In genomic region chr11:4636136-4636535, GRCh38 we compare ENCODE assay signal across 11 cellular contexts. TPM values are rescaled to one million over a fixed set of nuclear protein-coding genes. Genes with fewer than 3 reads are reported as not detected.
DNase-seq lines count a peak whose midpoint lies in the region; ATAC-seq and TF ChIP-seq lines count a peak whose summit lies in the region.
"Had no signal": no experiment of that assay in that cellular context is flagged by ENCODE, and none has a peak within 500 bp of the region (broad histone marks: within the 10 kb centered on the region; RNA-seq: fewer than 3 reads in every experiment).

No MANE protein-coding gene starts in this region.

- DNase-seq in LNCaP clone FGC (ENCODE audit: low read depth) (peak; percentile 90), neural progenitor cell (ENCODE audit: low spot score) (no peak), left cardiac atrium (no peak), H9 (no peak)
- no peak for DNase-seq in effector memory CD4-positive, alpha-beta T cell

- H3K4me2 ChIP-seq in neural progenitor cell (no peak overlapping the region), H9 (ENCODE audit: insufficient read depth, insufficient read length, low read length) (no peak overlapping the region)

- H3K36me3 Mint-ChIP-seq in neural progenitor cell (no peaks in the 10 kb centered on the region), H9 (ENCODE audit: insufficient read depth in 1 of 3, low read depth in 3 of 3) (no peaks in the 10 kb centered on the region)
- H3K36me3 Mint-ChIP-seq: CD4-positive, alpha-beta memory T cell had no signal

- no peak overlapping the region for H3K27ac Mint-ChIP-seq in neural progenitor cell
- H3K27ac Mint-ChIP-seq in H9, result no peak overlapping the region
- H3K27ac Mint-ChIP-seq: CD4-positive, alpha-beta memory T cell had no signal

- H3K27me3 Mint-ChIP-seq in neural progenitor cell (ENCODE audit: insufficient read depth, low read depth) (no peaks in the 10 kb centered on the region), H9 (ENCODE audit: low read depth) (no peaks in the 10 kb centered on the region)

- no peaks in the 10 kb centered on the region for H3K36me3 ChIP-seq in neural progenitor cell
- H3K36me3 ChIP-seq in effector memory CD4-positive, alpha-beta T cell (ENCODE audit: control insufficient read depth, insufficient read depth, low read length), result no peaks in the 10 kb centered on the region

- no peak overlapping the region for H4K91ac ChIP-seq in H9 (ENCODE audit: insufficient read length, low read depth, low read length)

- no peak overlapping the region for H3K18ac ChIP-seq in H9 (ENCODE audit: insufficient read length, low read depth, low read length)

- H3K56ac ChIP-seq in H9 (ENCODE audit: insufficient read length, low read depth, low read length), result no peak overlapping the region

- H4K20me1 ChIP-seq in neural progenitor cell (ENCODE audit: low read depth) (no peaks in the 10 kb centered on the region), H9 (ENCODE audit: control insufficient read depth, insufficient read depth, insufficient read length) (no peaks in the 10 kb centered on the region)

- peak overlapping the region; percentile 94 for H2AFZ ChIP-seq in neural progenitor cell (replicated peaks)
- no peak overlapping the region for H2AFZ ChIP-seq in H9 (ENCODE audit: low read length)
- H2AFZ ChIP-seq: GM23248 had no signal

- H3K79me1 ChIP-seq in H9 (ENCODE audit: insufficient read depth, low read depth, low read length, poor library complexity, severe bottlenecking), result no peaks in the 10 kb centered on the region

- H3K4ac ChIP-seq in H9 (ENCODE audit: low read depth, low read length), result no peak overlapping the region

- no peak overlapping the region for H3K14ac ChIP-seq in H9 (ENCODE audit: insufficient read depth, low read length)

- no peaks in the 10 kb centered on the region for H3K4me1 Mint-ChIP-seq in neural progenitor cell
- H3K4me1 Mint-ChIP-seq in H9, result peaks cover 0 to under 1% of the 10 kb centered on the region in 2 experiments; a peak in 2 of 4 replicates
- H3K4me1 Mint-ChIP-seq: CD4-positive, alpha-beta memory T cell had no signal

- no peak overlapping the region for H4K8ac ChIP-seq in H9 (replicated peaks; ENCODE audit: insufficient read length, low read depth, low read length)

- no CpG with 5 or more reads among the region's 2 CpGs for WGBS in H9 (ENCODE audit: extremely low coverage, insufficient read length, low lambda C conversion rate)

- H3K27me3 ChIP-seq in neural progenitor cell (peaks cover 11% of the 10 kb centered on the region), H9 (ENCODE audit: insufficient read depth, low read length) (no peaks in the 10 kb centered on the region)
- peaks cover 4% of the 10 kb centered on the region for H3K27me3 ChIP-seq in effector memory CD4-positive, alpha-beta T cell (replicated peaks; ENCODE audit: control insufficient read depth, insufficient read depth, low read length, poor library complexity, severe bottlenecking)

- H3K4me3 Mint-ChIP-seq in neural progenitor cell (no peak overlapping the region), H9 (no peak overlapping the region)
- H3K4me3 Mint-ChIP-seq: CD4-positive, alpha-beta memory T cell had no signal

- no peak overlapping the region for H2BK120ac ChIP-seq in H9 (ENCODE audit: low read depth, low read length, poor library complexity, severe bottlenecking)

- intact Hi-C loops in left cardiac atrium (cut with DNase I), result loop anchor here (2.0 to 5.0 kb wide), 3 partner anchors 191 to 366 kb away; no protein-coding TSS in a partner anchor

- H3K4me3 ChIP-seq in LNCaP clone FGC (ENCODE audit: low read depth, low read length) (no peak overlapping the region), neural progenitor cell (no peak overlapping the region)
- no peak overlapping the region for H3K4me3 ChIP-seq in effector memory CD4-positive, alpha-beta T cell (ENCODE audit: insufficient read depth, low read depth, low read length, poor library complexity, severe bottlenecking)
- H3K4me3 ChIP-seq: GM23248 had no signal

- H3K9me3 Mint-ChIP-seq in neural progenitor cell, result peaks cover 2% of the 10 kb centered on the region
- H3K9me3 Mint-ChIP-seq in H9, result peaks cover 0 to 5% of the 10 kb centered on the region in 2 experiments; a peak in 2 of 5 replicates

- H3K27ac ChIP-seq in VCaP (peak overlapping the region; percentile 92), neural progenitor cell (no peak overlapping the region), H9 (ENCODE audit: insufficient read length, low read depth, low read length) (no peak overlapping the region)
- H3K27ac ChIP-seq in effector memory CD4-positive, alpha-beta T cell (ENCODE audit: insufficient read depth, low read length, poor library complexity, severe bottlenecking), result no peak overlapping the region
- H3K27ac ChIP-seq: GM23248 had no signal

- H2BK20ac ChIP-seq in H9 (ENCODE audit: low read depth, low read length, poor library complexity, severe bottlenecking), result no peak overlapping the region

- H3K9me3 ChIP-seq in neural progenitor cell (ENCODE audit: low read depth) (no peaks in the 10 kb centered on the region), H9 (ENCODE audit: control insufficient read depth, low read depth, low read length) (no peaks in the 10 kb centered on the region)
- H3K9me3 ChIP-seq in effector memory CD4-positive, alpha-beta T cell (ENCODE audit: control insufficient read depth, low read length), result no peaks in the 10 kb centered on the region

- no peak overlapping the region for H3T11ph ChIP-seq in H9 (ENCODE audit: low read length)

- H3F3A ChIP-seq in neural progenitor cell (ENCODE audit: low read depth), result no peaks in the 10 kb centered on the region

- no peak overlapping the region for H2BK15ac ChIP-seq in H9 (ENCODE audit: low read depth, low read length)

- H2AK5ac ChIP-seq in H9 (ENCODE audit: insufficient read length, low read length), result no peak overlapping the region

- no peak overlapping the region for H3K23ac ChIP-seq in H9 (ENCODE audit: insufficient read length, low read depth, low read length)

- no peak for ATAC-seq in left cardiac atrium

- H3K4me1 ChIP-seq in neural progenitor cell (no peaks in the 10 kb centered on the region), H9 (ENCODE audit: insufficient read depth, low read length) (no peaks in the 10 kb centered on the region)
- H3K4me1 ChIP-seq in effector memory CD4-positive, alpha-beta T cell (ENCODE audit: control insufficient read depth, insufficient read depth, low read length, poor library complexity, severe bottlenecking), result no peaks in the 10 kb centered on the region

- H3K23me2 ChIP-seq in H9 (ENCODE audit: insufficient read length, low read depth, low read length, poor library complexity, severe bottlenecking), result no peaks in the 10 kb centered on the region

- no peak overlapping the region for H2BK12ac ChIP-seq in H9 (ENCODE audit: insufficient read length, low read depth, low read length)

- H3K79me2 ChIP-seq in neural progenitor cell (ENCODE audit: low read depth) (no peaks in the 10 kb centered on the region), H9 (ENCODE audit: insufficient read depth, low read length) (no peaks in the 10 kb centered on the region)

- H4K5ac ChIP-seq in H9 (ENCODE audit: insufficient read length, low read depth, low read length), result no peak overlapping the region

- no peak overlapping the region for H3K9ac ChIP-seq in neural progenitor cell
- H3K9ac ChIP-seq in H9 (ENCODE audit: extremely low read depth, insufficient read length, low read length), result no peak overlapping the region
- H3K9ac ChIP-seq: GM23248 had no signal

- no peak overlapping the region for H2BK5ac ChIP-seq in H9 (ENCODE audit: insufficient read length, low read length)

- TF ChIP-seq CTCF in LNCaP clone FGC (IDR thresholded peaks at IDR 0.05; ENCODE audit: control insufficient read depth, extremely low read depth, insufficient read depth) (no peak), VCaP (conservative IDR thresholded peaks at IDR 0.05) (no peak), neural progenitor cell (IDR thresholded peaks at IDR 0.05) (no peak), H9 (conservative IDR thresholded peaks at IDR 0.05) (no peak)

RNA-seq across cellular contexts. Expression of gene OR51D1, which starts 1.1 kb away (rescaled TPM):
- total RNA-seq in neural progenitor cell (ENCODE audit: low replicate concordance) (not detected in 2 replicates), left cardiac atrium (not detected), H9 (2021) (not detected in 2 replicates)
- total RNA-seq: A172; A673; Calu3; CD4-positive, alpha-beta memory T cell; GM23248 had no signal

RNA-seq across cellular contexts. Expression of gene OR51E1, which starts 7.6 kb away (rescaled TPM):
- total RNA-seq in neural progenitor cell (ENCODE audit: low replicate concordance), result not detected in 2 replicates
- total RNA-seq in left cardiac atrium, result under 1 TPM; 0.34 to 0.91 TPM
- total RNA-seq in H9 (2021), result not detected in 2 replicates
- total RNA-seq: A172; A673; Calu3; CD4-positive, alpha-beta memory T cell; GM23248 had no signal

RNA-seq across cellular contexts. Expression of gene TRIM68, which starts 28.1 kb away (rescaled TPM):
- total RNA-seq in neural progenitor cell (ENCODE audit: low replicate concordance), result 10.5 and 19.5 TPM in 2 replicates
- total RNA-seq in left cardiac atrium, result 10 to 100 TPM in 1 of 2 donors, 1 to 10 TPM in 1; 9.4 to 10.3 TPM
- total RNA-seq in H9 (2021), result 7.5 and 9.9 TPM in 2 replicates

RNA-seq across cellular contexts. Expression of gene OR52I1, which starts 42.3 kb away (rescaled TPM):
- not detected in 2 replicates for total RNA-seq in neural progenitor cell (ENCODE audit: low replicate concordance)
- not detected for total RNA-seq in left cardiac atrium
- total RNA-seq in H9 (2021), result not detected in 2 replicates
- total RNA-seq: A172; A673; Calu3; CD4-positive, alpha-beta memory T cell; GM23248 had no signal

RNA-seq across cellular contexts. Expression of gene OR52I2, which starts 54.6 kb away (rescaled TPM):
- total RNA-seq in neural progenitor cell (ENCODE audit: low replicate concordance), result not detected in 2 replicates
- total RNA-seq in left cardiac atrium, result not detected
- not detected in 2 replicates for total RNA-seq in H9 (2021)
- total RNA-seq: A172; A673; Calu3; CD4-positive, alpha-beta memory T cell; GM23248 had no signal
